Comparison of ENCODE assay signal across 1 cellular context in genomic region chr11:63993100-63993499, GRCh38.
TF ChIP-seq lines count a peak whose summit lies in the region.

No MANE protein-coding gene starts in this region.

TF ChIP-seq in SK-N-SH, 30 proteins besides CTCF, POLR2A, EP300 and RAD21:
- TF ChIP-seq NFIC (IDR thresholded peaks at IDR 0.05; ENCODE audit: borderline replicate concordance) = no peak
- no peak for TF ChIP-seq USF2 (IDR thresholded peaks at IDR 0.05; ENCODE audit: borderline replicate concordance, low read depth, low read length)
- no peak for TF ChIP-seq RCOR1 (IDR thresholded peaks at IDR 0.05; ENCODE audit: low read length)
- TF ChIP-seq FOXM1 (IDR thresholded peaks at IDR 0.05; ENCODE audit: low read depth) = no peak
- TF ChIP-seq CHD2 (IDR thresholded peaks at IDR 0.05; ENCODE audit: low read length, partially characterized antibody) = no peak
- TF ChIP-seq IRF3 (IDR thresholded peaks at IDR 0.05; ENCODE audit: low read depth, low read length) = no peak
- TF ChIP-seq SMC3 (IDR thresholded peaks at IDR 0.05; ENCODE audit: low read depth, low read length) = no peak
- no peak for TF ChIP-seq MEF2A (IDR thresholded peaks at IDR 0.05; ENCODE audit: borderline replicate concordance, low read depth)
- no peak for TF ChIP-seq MAX (IDR thresholded peaks at IDR 0.05; ENCODE audit: low read depth)
- no peak for TF ChIP-seq GATA2 (CRISPR knock-in tag; IDR thresholded peaks at IDR 0.05)
- TF ChIP-seq YY1 (IDR thresholded peaks at IDR 0.05; ENCODE audit: low read depth) = no peak
- TF ChIP-seq TCF12 (IDR thresholded peaks at IDR 0.05) = no peak
- TF ChIP-seq TEAD4 (IDR thresholded peaks at IDR 0.05; ENCODE audit: borderline replicate concordance, insufficient read depth) = no peak
- TF ChIP-seq JUND (IDR thresholded peaks at IDR 0.05) = no peak
- TF ChIP-seq RFX5 (IDR thresholded peaks at IDR 0.05; ENCODE audit: low read length) = no peak
- TF ChIP-seq FOXJ3 (CRISPR knock-in tag; IDR thresholded peaks at IDR 0.05) = no peak
- TF ChIP-seq PBX3 (IDR thresholded peaks at IDR 0.05) = no peak
- no peak for TF ChIP-seq USF1 (IDR thresholded peaks at IDR 0.05; ENCODE audit: borderline replicate concordance, low read depth)
- TF ChIP-seq TAF1 (IDR thresholded peaks at IDR 0.05; ENCODE audit: borderline replicate concordance, low read depth, low read length) = no peak
- TF ChIP-seq FOSL2 (IDR thresholded peaks at IDR 0.05; ENCODE audit: borderline replicate concordance, low read depth) = no peak
